Comparison of ENCODE assay signal across 7 cellular contexts in the genomic region with DNA sequence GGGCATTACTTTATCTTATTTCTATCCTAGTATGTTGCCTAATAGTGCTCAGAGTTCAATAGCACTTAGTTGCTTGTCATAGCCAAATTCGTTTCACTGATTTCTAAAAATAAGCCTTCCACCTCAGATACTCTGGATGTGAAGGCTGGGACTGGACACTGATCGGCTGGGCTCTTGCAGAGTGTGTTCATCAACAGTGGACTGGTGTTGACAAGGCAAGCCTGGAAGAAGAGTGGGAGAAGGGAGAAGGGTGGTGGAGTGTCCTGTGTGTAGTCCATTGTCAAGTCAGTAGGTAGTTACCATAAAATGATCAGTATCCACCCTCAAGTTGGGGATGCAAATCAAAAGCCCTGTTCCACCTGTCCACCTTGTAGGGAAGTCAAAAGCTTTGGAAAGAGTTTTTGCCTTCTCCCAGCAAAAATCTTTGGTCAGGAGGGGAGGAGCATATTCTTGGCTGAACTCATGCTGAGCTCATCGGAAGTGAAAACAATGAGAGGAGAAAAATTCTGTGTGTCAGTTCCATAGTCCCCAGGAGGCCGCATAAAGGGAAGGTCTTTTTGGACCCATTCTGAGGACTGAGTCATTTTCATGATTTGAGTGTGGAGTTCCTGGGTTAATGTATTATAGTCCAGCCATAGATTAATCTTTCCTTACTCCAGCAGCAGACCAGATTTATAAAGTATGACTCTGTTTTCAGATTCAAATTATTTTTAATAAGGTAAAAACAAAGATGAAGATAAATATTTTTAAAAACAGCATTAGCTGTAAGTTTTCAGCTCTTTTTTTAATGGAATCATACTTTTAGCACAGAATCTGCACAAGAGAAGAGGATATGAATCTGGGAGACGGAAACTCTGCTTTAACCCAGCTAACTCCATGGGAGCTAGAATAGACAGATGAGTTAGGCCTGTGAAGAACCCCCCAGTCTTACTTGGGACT.
DNase-seq lines count a peak whose midpoint lies in the region; FAIRE-seq and TF ChIP-seq lines count a peak whose summit lies in the region.

No MANE protein-coding gene starts in this region.

- intact Hi-C loops in ovary (cut with DNase I), result no loop called here

- no peaks in the 10 kb centered on the region for H3K36me3 ChIP-seq in ovary

- TF ChIP-seq CTCF in ovary (IDR thresholded peaks at IDR 0.05) (no peak), GM10248 (IDR thresholded peaks at IDR 0.05; ENCODE audit: control extremely low read depth, extremely low read depth, low read depth, missing control alignments) (no peak)

- TF ChIP-seq EP300 in ovary (IDR thresholded peaks at IDR 0.05), result no peak

- no peak overlapping the region for H3K4me3 ChIP-seq in ovary

- H3K27me3 ChIP-seq in ovary, result no peaks in the 10 kb centered on the region

- peaks cover 19% of the 10 kb centered on the region for H3K4me1 ChIP-seq in ovary (ENCODE audit: insufficient read depth)

- H3K27ac ChIP-seq in ovary, result peak overlapping the region; percentile 28 to 58

- 17 to 20% (median 19%) methylated on average over 5 of the region's 5 CpGs for WGBS in ovary, 3 donors

- peak; percentile 62 for DNase-seq in HK-2 (ENCODE audit: unreplicated experiment)
- DNase-seq in T1000 (lab: John Stamatoyannopoulos, UW), result peak; percentile 58
- peak; percentile 17 to 60 for DNase-seq in frontal cortex (ENCODE audit: low spot score in 2 of 2)
- DNase-seq in ovary, result peak in 2 of 5 donors; percentile 40 to 56
- DNase-seq in NCI-H345 treated with DMSO at 0.1 percent for 48 hours (lab: John Stamatoyannopoulos, UW; ENCODE audit: unreplicated experiment), result no peak
- no peak for DNase-seq in OCI-M1 (lab: John Stamatoyannopoulos, UW)
- DNase-seq in GM10248 (ENCODE audit: extremely low spot score), result no peak

- CTCF ChIA-PET in GM10248 (lab: Yijun Ruan, JAX), result interaction anchor here (0.8 to 2.4 kb wide), 11 partner anchors 8 to 133 kb away, joined by 3 to 9 read pairs (median 3); no protein-coding TSS in a partner anchor

- POLR2A ChIA-PET in GM10248 (lab: Yijun Ruan, JAX), result no interaction called here

- no peaks in the 10 kb centered on the region for H3K9me3 ChIP-seq in ovary

- TF ChIP-seq POLR2A in ovary (IDR thresholded peaks at IDR 0.05), result no peak

- no peak for FAIRE-seq in frontal cortex (lab: Jason Lieb, UNC)

Comparison
In these comparisons a context has a peak if more than half of its experiments do, and no peak if none do; other contexts are left out.
1. DNase-seq: peak in HK-2 (single experiment), T1000 (single experiment) and frontal cortex (2 of 2); none in NCI-H345 treated with DMSO at 0.1 percent for 48 hours (single experiment), OCI-M1 (single experiment) and GM10248 (single experiment).